Comparison of ENCODE assay signal across 21 cellular contexts in the genomic region with DNA sequence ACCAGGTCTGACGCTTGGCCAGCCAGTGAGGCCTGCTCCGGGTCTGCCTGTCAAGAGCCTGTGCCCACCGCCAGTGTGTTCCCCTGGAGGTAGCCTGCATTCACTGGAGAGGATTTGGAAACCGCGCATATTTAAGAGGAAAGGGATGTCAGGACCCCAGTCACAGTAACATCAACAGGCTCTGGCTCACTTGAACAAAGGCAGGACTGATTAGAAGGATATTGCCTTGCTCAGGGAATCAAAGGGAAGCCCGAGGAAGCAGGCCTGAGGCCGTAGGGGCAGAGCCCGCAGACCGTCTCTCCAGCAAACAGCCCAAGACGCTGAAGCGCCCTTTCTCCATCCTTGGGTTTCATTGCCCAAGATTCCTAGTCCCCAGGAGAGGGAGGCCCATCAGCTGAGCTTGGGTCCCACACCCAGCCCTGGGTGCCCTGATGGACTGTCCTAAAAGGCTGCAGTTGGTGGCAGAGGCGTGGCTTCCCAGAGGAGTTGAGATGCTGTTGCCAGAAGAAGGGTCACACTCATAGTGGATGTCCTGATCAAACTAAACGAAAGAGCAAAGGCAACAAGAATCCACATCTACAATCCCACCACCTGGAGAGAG.
"Had no signal": no experiment of that assay in that cellular context is flagged by ENCODE, and none has a peak within 500 bp of the region (broad histone marks: within the 10 kb centered on the region; RNA-seq: fewer than 3 reads in every experiment).

No MANE protein-coding gene starts in this region.

- H3K4me3 ChIP-seq: colonic mucosa, dorsolateral prefrontal cortex, gastroesophageal sphincter, heart left ventricle, left ventricle myocardium inferior, thoracic aorta had no signal

- H3K36me3 ChIP-seq: colonic mucosa, left ventricle myocardium inferior, thoracic aorta had no signal

- H3K27me3 Mint-ChIP-seq: activated CD4-positive, alpha-beta T cell treated with anti-CD3 and anti-CD28 coated beads, Interleukin-2, amount 10 ng/mL, durations not matched to agents 24 days and 14 days; activated CD8-positive, alpha-beta T cell treated with anti-CD3 and anti-CD28 coated beads for 36 hours; activated T-helper 17 cell treated with anti-CD3 and anti-CD28 coated beads, Interleukin-2, amount 50 U/mL, for 72 hours; brain; memory B cell; type B pancreatic cell had no signal

- H3K27me3 ChIP-seq: colonic mucosa, dorsolateral prefrontal cortex, gastroesophageal sphincter, heart left ventricle had no signal

- H3K36me3 Mint-ChIP-seq: activated naive CD4-positive, alpha-beta T cell treated with anti-CD3 and anti-CD28 coated beads, Interleukin-2, amount 50 U/mL, for 72 hours; memory B cell; type B pancreatic cell had no signal

- H3K4me1 Mint-ChIP-seq: activated CD4-positive, alpha-beta T cell treated with anti-CD3 and anti-CD28 coated beads, Interleukin-2, amount 10 ng/mL, durations not matched to agents 24 days and 14 days; activated T-helper 17 cell treated with anti-CD3 and anti-CD28 coated beads, Interleukin-2, amount 50 U/mL, for 72 hours; brain; memory B cell had no signal

- H3K9me3 Mint-ChIP-seq: activated CD4-positive, alpha-beta T cell treated with anti-CD3 and anti-CD28 coated beads, Interleukin-2, amount 10 ng/mL, durations not matched to agents 24 days and 14 days; activated CD8-positive, alpha-beta T cell treated with anti-CD3 and anti-CD28 coated beads for 36 hours; activated naive CD4-positive, alpha-beta T cell treated with anti-CD3 and anti-CD28 coated beads, Interleukin-2, amount 50 U/mL, for 72 hours; activated T-helper 17 cell treated with anti-CD3 and anti-CD28 coated beads, Interleukin-2, amount 50 U/mL, for 72 hours; brain; memory B cell; type B pancreatic cell had no signal

- H3K27ac ChIP-seq: colonic mucosa, dorsolateral prefrontal cortex, gastroesophageal sphincter, heart left ventricle, left ventricle myocardium inferior, thoracic aorta had no signal

- H3K4me1 ChIP-seq: colonic mucosa, gastroesophageal sphincter, heart left ventricle, left ventricle myocardium inferior had no signal

- H3K9me3 ChIP-seq: colonic mucosa, gastroesophageal sphincter, heart left ventricle, left ventricle myocardium inferior, thoracic aorta had no signal

- H3K4me3 Mint-ChIP-seq: activated CD4-positive, alpha-beta T cell treated with anti-CD3 and anti-CD28 coated beads, Interleukin-2, amount 10 ng/mL, durations not matched to agents 24 days and 14 days; activated CD8-positive, alpha-beta T cell treated with anti-CD3 and anti-CD28 coated beads for 36 hours; activated T-helper 17 cell treated with anti-CD3 and anti-CD28 coated beads, Interleukin-2, amount 50 U/mL, for 72 hours; brain; memory B cell; type B pancreatic cell had no signal

- H3K27ac Mint-ChIP-seq: activated CD4-positive, alpha-beta T cell treated with anti-CD3 and anti-CD28 coated beads, Interleukin-2, amount 10 ng/mL, durations not matched to agents 24 days and 14 days; activated CD8-positive, alpha-beta T cell treated with anti-CD3 and anti-CD28 coated beads for 36 hours; activated naive CD4-positive, alpha-beta T cell treated with anti-CD3 and anti-CD28 coated beads, Interleukin-2, amount 50 U/mL, for 72 hours; activated T-helper 17 cell treated with anti-CD3 and anti-CD28 coated beads, Interleukin-2, amount 50 U/mL, for 72 hours; memory B cell; type B pancreatic cell had no signal

- DNase-seq: activated CD4-positive, alpha-beta T cell treated with anti-CD3 and anti-CD28 coated beads, Interleukin-2, amount 10 ng/mL, durations not matched to agents 24 days and 14 days; activated CD8-positive, alpha-beta T cell treated with anti-CD3 and anti-CD28 coated beads for 36 hours; activated T-cell treated with anti-CD3 and anti-CD28 coated beads, Interleukin-2, amount 50 U/mL, for 1 hour; central memory CD4-positive, alpha-beta T cell; colonic mucosa; heart left ventricle; kidney glomerular epithelial cell; left ventricle myocardium inferior; occipital lobe; stimulated activated CD4-positive, alpha-beta T cell treated with anti-CD3 and anti-CD28 coated beads, Interleukin-4, amount 100 ng/mL, for 1 hour; stimulated activated naive CD4-positive, alpha-beta T cell treated with Interleukin-2 at 50 U/mL for 16 hours had no signal

- ATAC-seq: activated CD4-positive, CD25-positive, alpha-beta regulatory T cell treated with anti-CD3 and anti-CD28 coated beads, Interleukin-2, amount 50 U/mL, for 24 hours; activated CD8-positive, alpha-beta T cell treated with anti-CD3 and anti-CD28 coated beads for 36 hours; activated naive CD4-positive, alpha-beta T cell treated with anti-CD3 and anti-CD28 coated beads, Interleukin-2, amount 50 U/mL, for 72 hours; activated T-helper 17 cell treated with anti-CD3 and anti-CD28 coated beads, Interleukin-2, amount 50 U/mL, for 72 hours; gastroesophageal sphincter; heart left ventricle; SK-N-SH treated with all-trans-retinoic acid at 6 μM for 48 hours had no signal
